ENCODE assay signal across 7 cellular contexts in the genomic region with DNA sequence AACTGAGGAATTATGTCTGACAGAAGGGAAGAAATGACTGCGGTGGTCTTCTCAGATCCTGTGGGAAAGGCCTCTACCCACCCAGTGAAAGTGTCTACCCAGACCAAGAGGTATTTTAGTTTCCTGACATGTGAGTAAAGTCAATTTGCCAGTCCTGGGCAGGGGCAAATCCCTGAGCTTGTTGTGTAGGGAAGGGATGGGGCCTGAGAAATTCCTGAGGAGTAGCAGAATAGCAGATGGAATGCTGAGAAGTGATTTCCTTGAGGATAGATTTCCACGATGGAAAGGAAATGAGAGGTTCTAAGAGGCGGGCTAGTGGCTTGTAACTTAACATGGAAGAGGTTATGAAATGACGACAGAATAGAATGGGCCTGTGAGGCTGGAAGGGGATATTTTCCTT. TPM values are rescaled to one million over a fixed set of nuclear protein-coding genes. Genes with fewer than 3 reads are reported as not detected.
DNase-seq lines count a peak whose midpoint lies in the region; ATAC-seq and TF ChIP-seq lines count a peak whose summit lies in the region.
"Not testable (repeated sequence)": the region's sequence is repeated elsewhere in the genome, so short reads cannot be mapped to it uniquely, and the experiment has no call there.

No MANE protein-coding gene starts in this region.

- H2BK12ac ChIP-seq in H9 (ENCODE audit: insufficient read length, low read depth, low read length) = not testable (repeated sequence)

- H3K56ac ChIP-seq in H9 (ENCODE audit: insufficient read length, low read depth, low read length) = not testable (repeated sequence)

- H3K9me3 ChIP-seq in H9 (ENCODE audit: control insufficient read depth, low read depth, low read length); mesodermal cell (ENCODE audit: control insufficient read depth, low read length); neural progenitor cell (ENCODE audit: low read depth); smooth muscle cell (replicated peaks; ENCODE audit: low read depth): not testable (repeated sequence)

- not testable (repeated sequence) for H2BK5ac ChIP-seq in H9 (ENCODE audit: insufficient read length, low read length)

- TF ChIP-seq CTCF in H9 (conservative IDR thresholded peaks at IDR 0.05); endothelial cell (IDR thresholded peaks at IDR 0.05; ENCODE audit: unreplicated experiment); neural progenitor cell (IDR thresholded peaks at IDR 0.05); smooth muscle cell (IDR thresholded peaks at IDR 0.05; ENCODE audit: borderline replicate concordance, insufficient read depth, poor library complexity, severe bottlenecking): not testable (repeated sequence)

- not testable (repeated sequence) for H3K79me1 ChIP-seq in H9 (ENCODE audit: insufficient read depth, low read depth, low read length, poor library complexity, severe bottlenecking)

- peaks cover 28% of the 10 kb centered on the region for H3K36me3 ChIP-seq in mesodermal cell (ENCODE audit: control insufficient read depth, insufficient read depth, low read length)
- not testable (repeated sequence) for H3K36me3 ChIP-seq in neural progenitor cell; smooth muscle cell (ENCODE audit: low read depth)

- H3K4me3 ChIP-seq in mesodermal cell (ENCODE audit: extremely low read depth, insufficient read depth, low read length, poor library complexity, severe bottlenecking); neural progenitor cell; smooth muscle cell: not testable (repeated sequence)

- not testable (repeated sequence) for H4K5ac ChIP-seq in H9 (ENCODE audit: insufficient read length, low read depth, low read length)

- CTCF ChIA-PET in activated CD4-positive, alpha-beta T cell treated with anti-CD3 and anti-CD28 coated beads for 36 hours (lab: Charles Lee) = interaction anchor here (0.6 to 1.0 kb wide), 2 partner anchors 19 to 373 kb away, joined by 3 read pairs; no protein-coding TSS in a partner anchor

- H2BK120ac ChIP-seq in H9 (ENCODE audit: low read depth, low read length, poor library complexity, severe bottlenecking) = not testable (repeated sequence)

- not testable (repeated sequence) for ATAC-seq in activated CD4-positive, alpha-beta T cell treated with anti-CD3 and anti-CD28 coated beads for 36 hours

- H3K4ac ChIP-seq in H9 (ENCODE audit: low read depth, low read length) = not testable (repeated sequence)

- not testable (repeated sequence) for H2AK5ac ChIP-seq in H9 (ENCODE audit: insufficient read length, low read length)

- not testable (repeated sequence) for H3K9me3 Mint-ChIP-seq in H9; activated CD4-positive, alpha-beta T cell treated with anti-CD3 and anti-CD28 coated beads for 36 hours (ENCODE audit: low read depth); activated naive CD8-positive, alpha-beta T cell (ENCODE audit: low read depth); endothelial cell (ENCODE audit: unreplicated experiment)
- H3K9me3 Mint-ChIP-seq in neural progenitor cell = peaks cover 36% of the 10 kb centered on the region

- POLR2A ChIA-PET in activated CD4-positive, alpha-beta T cell treated with anti-CD3 and anti-CD28 coated beads for 36 hours (lab: Charles Lee) = not testable (repeated sequence)

- peaks cover 11% of the 10 kb centered on the region; the same call in 1 of the 2 replicates for H3K4me1 ChIP-seq in H9 (ENCODE audit: insufficient read depth, low read length)
- peaks cover 42% of the 10 kb centered on the region for H3K4me1 ChIP-seq in mesodermal cell (ENCODE audit: control insufficient read depth, insufficient read depth, low read length, poor library complexity, severe bottlenecking)
- H3K4me1 ChIP-seq in neural progenitor cell = peaks cover 38% of the 10 kb centered on the region
- peaks cover 49% of the 10 kb centered on the region for H3K4me1 ChIP-seq in smooth muscle cell (ENCODE audit: low read depth)

- not testable (repeated sequence) for H3K4me3 Mint-ChIP-seq in H9; activated CD4-positive, alpha-beta T cell treated with anti-CD3 and anti-CD28 coated beads for 36 hours; activated naive CD8-positive, alpha-beta T cell; endothelial cell (ENCODE audit: unreplicated experiment); neural progenitor cell

- H3K18ac ChIP-seq in H9 (ENCODE audit: insufficient read length, low read depth, low read length) = not testable (repeated sequence)

- H2AFZ ChIP-seq in H9 (ENCODE audit: low read length); smooth muscle cell (ENCODE audit: low read depth): not testable (repeated sequence)
- H2AFZ ChIP-seq in neural progenitor cell (replicated peaks) = peak overlapping the region; percentile 7

- not testable (repeated sequence) for H2BK20ac ChIP-seq in H9 (ENCODE audit: low read depth, low read length, poor library complexity, severe bottlenecking)

- H3T11ph ChIP-seq in H9 (ENCODE audit: low read length) = not testable (repeated sequence)

- H2BK15ac ChIP-seq in H9 (ENCODE audit: low read depth, low read length) = not testable (repeated sequence)

- intact Hi-C loops in activated CD4-positive, alpha-beta T cell treated with anti-CD3 and anti-CD28 coated beads for 36 hours (cut with DNase I, micrococcal nuclease) = not testable (repeated sequence)

- H3K79me2 ChIP-seq in H9 (ENCODE audit: insufficient read depth, low read length) = not testable (repeated sequence)
- H3K79me2 ChIP-seq in neural progenitor cell (ENCODE audit: low read depth) = peaks cover 21% of the 10 kb centered on the region
- peaks cover 15% of the 10 kb centered on the region for H3K79me2 ChIP-seq in smooth muscle cell (ENCODE audit: low read depth)

- WGBS in H9 (ENCODE audit: extremely low coverage, insufficient read length, low lambda C conversion rate) = no CpG with 5 or more reads among the region's 4 CpGs
- 59 to 64% methylated on average over 3 of the region's 4 CpGs for WGBS in mesodermal cell (ENCODE audit: insufficient coverage in 2 of 2), 2 experiments
- 32% methylated on average over 4 of the region's 4 CpGs for WGBS in smooth muscle cell (ENCODE audit: low lambda C conversion rate)

- H3K27ac Mint-ChIP-seq in H9 (peak overlapping the region; percentile 0 to 13 (median 0); a peak in 4 of 7 replicates), endothelial cell (ENCODE audit: unreplicated experiment) (peak overlapping the region; percentile 69)
- peak overlapping the region; percentile 70 for H3K27ac Mint-ChIP-seq in activated CD4-positive, alpha-beta T cell treated with anti-CD3 and anti-CD28 coated beads for 36 hours
- H3K27ac Mint-ChIP-seq in activated naive CD8-positive, alpha-beta T cell = peak overlapping the region; percentile 91
- H3K27ac Mint-ChIP-seq in neural progenitor cell = not testable (repeated sequence)

- not testable (repeated sequence) for H3K23ac ChIP-seq in H9 (ENCODE audit: insufficient read length, low read depth, low read length)

- not testable (repeated sequence) for H3K27me3 Mint-ChIP-seq in H9 (ENCODE audit: low read depth); activated CD4-positive, alpha-beta T cell treated with anti-CD3 and anti-CD28 coated beads for 36 hours; activated naive CD8-positive, alpha-beta T cell; endothelial cell (ENCODE audit: unreplicated experiment); neural progenitor cell (ENCODE audit: insufficient read depth, low read depth)

- not testable (repeated sequence) for H3K27me3 ChIP-seq in H9 (ENCODE audit: insufficient read depth, low read length); neural progenitor cell; smooth muscle cell (ENCODE audit: low read depth)

- peaks cover 25% of the 10 kb centered on the region for H3F3A ChIP-seq in neural progenitor cell (ENCODE audit: low read depth)
- peaks cover 18% of the 10 kb centered on the region for H3F3A ChIP-seq in smooth muscle cell (ENCODE audit: low read depth)

- H3K23me2 ChIP-seq in H9 (ENCODE audit: insufficient read length, low read depth, low read length, poor library complexity, severe bottlenecking) = not testable (repeated sequence)

- H3K4me1 Mint-ChIP-seq in H9 (peaks cover 62 to 64% of the 10 kb centered on the region in 2 experiments), endothelial cell (ENCODE audit: unreplicated experiment) (peaks cover 39% of the 10 kb centered on the region), neural progenitor cell (peaks cover 13% of the 10 kb centered on the region)
- H3K4me1 Mint-ChIP-seq in activated CD4-positive, alpha-beta T cell treated with anti-CD3 and anti-CD28 coated beads for 36 hours = peaks cover 61% of the 10 kb centered on the region
- H3K4me1 Mint-ChIP-seq in activated naive CD8-positive, alpha-beta T cell (ENCODE audit: low read depth) = peaks cover 63% of the 10 kb centered on the region

- H4K20me1 ChIP-seq in H9 (ENCODE audit: control insufficient read depth, insufficient read depth, insufficient read length); neural progenitor cell (ENCODE audit: low read depth); smooth muscle cell (ENCODE audit: low read depth): not testable (repeated sequence)

- not testable (repeated sequence) for H4K91ac ChIP-seq in H9 (ENCODE audit: insufficient read length, low read depth, low read length)

- not testable (repeated sequence) for H3K27ac ChIP-seq in H9 (ENCODE audit: insufficient read length, low read depth, low read length); neural progenitor cell
- H3K27ac ChIP-seq in mesodermal cell (ENCODE audit: low read depth, low read length, severe bottlenecking) (peak overlapping the region; percentile 58), smooth muscle cell (ENCODE audit: low read depth) (peak overlapping the region; percentile 88)

- H3K4me2 ChIP-seq in H9 (ENCODE audit: insufficient read depth, insufficient read length, low read length); neural progenitor cell: not testable (repeated sequence)
- H3K4me2 ChIP-seq in smooth muscle cell = peak overlapping the region; percentile 20

- not testable (repeated sequence) for H4K8ac ChIP-seq in H9 (replicated peaks; ENCODE audit: insufficient read length, low read depth, low read length)

- not testable (repeated sequence) for H3K14ac ChIP-seq in H9 (ENCODE audit: insufficient read depth, low read length)

- peaks cover 6 to 15% (median 9%) of the 10 kb centered on the region in 3 experiments for H3K36me3 Mint-ChIP-seq in H9 (ENCODE audit: insufficient read depth in 1 of 3, low read depth in 3 of 3)
- peaks cover 27% of the 10 kb centered on the region for H3K36me3 Mint-ChIP-seq in activated CD4-positive, alpha-beta T cell treated with anti-CD3 and anti-CD28 coated beads for 36 hours (ENCODE audit: low read depth)
- peaks cover 14% of the 10 kb centered on the region for H3K36me3 Mint-ChIP-seq in activated naive CD8-positive, alpha-beta T cell
- peaks cover 10% of the 10 kb centered on the region for H3K36me3 Mint-ChIP-seq in endothelial cell (ENCODE audit: low read depth, unreplicated experiment)
- peaks cover 17% of the 10 kb centered on the region for H3K36me3 Mint-ChIP-seq in neural progenitor cell

- H3K9ac ChIP-seq in H9 (ENCODE audit: extremely low read depth, insufficient read length, low read length); neural progenitor cell; smooth muscle cell (ENCODE audit: low read depth): not testable (repeated sequence)

- not testable (repeated sequence) for DNase-seq in H9; activated CD4-positive, alpha-beta T cell treated with anti-CD3 and anti-CD28 coated beads for 36 hours; endothelial cell (ENCODE audit: low spot score); neural progenitor cell (ENCODE audit: low spot score); smooth muscle cell (lab: John Stamatoyannopoulos, UW; ENCODE audit: unreplicated experiment)

RNA-seq across cellular contexts. Expression of a gene that starts 37.4 kb away (rescaled TPM):
- total RNA-seq in H9 (2021) (12.2 and 13.4 TPM in 2 replicates), endothelial cell (ENCODE audit: unreplicated experiment) (13.9 TPM), neural progenitor cell (ENCODE audit: low replicate concordance) (2.7 and 3.2 TPM in 2 replicates), smooth muscle cell (4.3 and 4.4 TPM in 2 replicates)
- 10 to 100 TPM; 13.0 to 20.8 TPM for total RNA-seq in activated CD4-positive, alpha-beta T cell treated with anti-CD3 and anti-CD28 coated beads for 36 hours
- polyA plus RNA-seq in mesodermal cell (2013, experiment 1 of 2) = 28.7 TPM
- polyA plus RNA-seq in mesodermal cell (2013, experiment 2 of 2) = 31.6 TPM
- polyA plus RNA-seq in smooth muscle cell = 6.9 and 15.6 TPM in 2 replicates
